ENCODE assay signal across 13 cellular contexts in the genomic region with DNA sequence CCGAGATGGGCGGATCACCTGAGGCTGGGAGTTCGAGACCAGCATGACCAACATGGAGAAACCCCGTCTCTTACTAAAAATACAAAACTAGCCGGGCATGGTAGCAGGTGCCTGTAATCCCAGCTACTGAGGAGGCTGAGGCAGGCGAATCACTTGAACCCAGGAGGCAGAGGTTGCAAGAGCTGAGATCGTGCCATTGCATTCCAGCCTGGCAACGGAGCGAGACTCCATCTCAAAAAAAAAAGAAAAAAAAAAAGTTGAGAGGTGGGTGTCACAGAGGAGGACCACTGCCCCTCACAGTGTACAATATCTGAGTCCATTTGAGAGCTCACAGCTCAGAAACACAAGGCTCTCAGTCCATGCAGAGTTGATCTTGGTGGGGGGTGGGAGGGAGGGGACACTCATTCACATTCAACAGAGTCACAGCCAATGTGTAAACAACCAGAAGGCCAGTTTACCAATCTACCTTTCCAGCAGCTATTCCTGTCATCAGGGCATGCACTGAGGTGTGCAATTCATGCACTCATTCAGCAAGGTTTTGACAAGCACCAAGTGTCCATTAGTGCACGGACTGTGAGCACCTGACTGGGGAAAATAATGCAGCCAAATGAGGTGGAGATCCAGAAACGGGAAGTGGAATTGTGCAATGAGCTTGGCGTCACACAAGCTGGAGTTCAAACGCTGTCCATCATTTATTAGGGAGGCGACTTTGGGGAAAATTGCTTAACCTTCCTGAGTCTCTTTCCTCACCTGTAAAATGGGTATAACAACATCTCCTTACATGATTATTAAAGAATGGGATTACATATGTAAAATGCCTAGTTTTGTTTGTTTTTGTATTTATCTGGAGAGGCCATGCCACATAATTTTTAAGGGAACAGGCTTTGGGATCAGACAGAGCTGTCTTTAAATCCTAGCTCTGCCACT. TPM values are rescaled to one million over a fixed set of nuclear protein-coding genes. Genes with fewer than 3 reads are reported as not detected.
DNase-seq lines count a peak whose midpoint lies in the region; ATAC-seq, FAIRE-seq and TF ChIP-seq lines count a peak whose summit lies in the region.
"Had no signal": no experiment of that assay in that cellular context is flagged by ENCODE, and none has a peak within 500 bp of the region (broad histone marks: within the 10 kb centered on the region; RNA-seq: fewer than 3 reads in every experiment).

No MANE protein-coding gene starts in this region.

- SMC1A ChIA-PET in GM12878 (lab: Charles Lee; ENCODE audit: uncharacterized antibody, unreplicated experiment): interaction anchor here (1.0 to 1.3 kb wide), 2 partner anchors 25 to 225 kb away, joined by 3 to 4 read pairs; no protein-coding TSS in a partner anchor

- DNase-seq in GM23248 (peak; percentile 43), NCI-H2029 treated with DMSO at 0.1 percent for 48 hours (lab: John Stamatoyannopoulos, UW) (peak; percentile 8), GM12878 (ENCODE audit: low read depth, low spot score) (no peak), lung microvascular endothelial cell (ENCODE audit: low read depth in 2 of 2) (peak; percentile 14 to 89), PC-3 (no peak), COLO668 (lab: John Stamatoyannopoulos, UW; ENCODE audit: unreplicated experiment) (no peak), mesenteric fat pad (ENCODE audit: low spot score) (no peak)
- DNase-seq: activated naive CD4-positive, alpha-beta T cell treated with anti-CD3 and anti-CD28 coated beads, Interleukin-2, amount 10 ng/mL, durations not matched to agents 7 days and 5 days; NCI-H1694 had no signal

- ATAC-seq in GM12878 (no peak), GM21423 (IDR thresholded peaks at IDR 0.05; ENCODE audit: unreplicated experiment) (no peak), PC-3 (no peak)
- ATAC-seq: mucosa of descending colon had no signal

- H3K4me1 ChIP-seq in GM23248 (ENCODE audit: insufficient read depth) (peaks cover 11% of the 10 kb centered on the region), GM12878 (ENCODE audit: control insufficient read depth, insufficient read depth, low read length) (peaks cover 18% of the 10 kb centered on the region; the same call in 1 of the 2 replicates), PC-3 (ENCODE audit: insufficient read depth, low read length) (peaks cover 4% of the 10 kb centered on the region; the same call in 1 of the 2 replicates)

- no peak for TF ChIP-seq RAD21 in GM12878 (IDR thresholded peaks at IDR 0.05; ENCODE audit: insufficient read depth, low read depth, low read length)

- H3K36me3 ChIP-seq in GM23248 (ENCODE audit: low read depth): no peaks in the 10 kb centered on the region
- H3K36me3 ChIP-seq in GM12878 (ENCODE audit: control insufficient read depth in 2 of 2, insufficient read depth in 2 of 2, low read length in 1 of 2): no peaks in the 10 kb centered on the region
- H3K36me3 ChIP-seq in PC-3 (ENCODE audit: low read depth, low read length): no peaks in the 10 kb centered on the region
- H3K36me3 ChIP-seq: esophagus muscularis mucosa, suprapubic skin had no signal

- BruUV-seq in GM12878 (replicated peaks; lab: Mats Ljungman, UMichigan) (no TSS peak), PC-3 (replicated peaks; lab: Mats Ljungman, UMichigan) (no TSS peak)

- no peak overlapping the region for H3K27ac ChIP-seq in GM23248
- no peak overlapping the region for H3K27ac ChIP-seq in GM12878 (ENCODE audit: control insufficient read depth, insufficient read depth)
- H3K27ac ChIP-seq in PC-3 (ENCODE audit: low read length): no peak overlapping the region
- H3K27ac ChIP-seq: esophagus muscularis mucosa, suprapubic skin had no signal

- no peak for TF ChIP-seq EP300 in GM12878 (IDR thresholded peaks at IDR 0.05; ENCODE audit: borderline replicate concordance in 1 of 2, control insufficient read depth in 1 of 2, low read depth in 2 of 2, low read length in 2 of 2)

- WGBS in GM23248 (ENCODE audit: low coverage in 1 of 2, low lambda C conversion rate in 2 of 2, missing lambda C conversion rate in 2 of 2), 2 experiments: 51 to 54% methylated on average over 13 to 14 of the region's 14 CpGs
- WGBS in GM12878 (ENCODE audit: insufficient coverage, insufficient replicate concordance, low lambda C conversion rate, missing lambda C conversion rate): 54% methylated on average over 14 of the region's 14 CpGs

- H2AFZ ChIP-seq in GM23248 (no peak overlapping the region), GM12878 (ENCODE audit: control insufficient read depth, low read depth, low read length) (peak overlapping the region; percentile 41), PC-3 (ENCODE audit: low read length) (no peak overlapping the region)

- H3K9me3 ChIP-seq in GM23248 (ENCODE audit: low read depth) (no peaks in the 10 kb centered on the region), GM12878 (replicated peaks; ENCODE audit: control insufficient read depth, insufficient read depth, low read length) (no peaks in the 10 kb centered on the region), PC-3 (ENCODE audit: low read length) (no peaks in the 10 kb centered on the region)
- H3K9me3 ChIP-seq: esophagus muscularis mucosa, mucosa of descending colon, suprapubic skin had no signal

- CTCF ChIA-PET in GM12878 (lab: Yijun Ruan, JAX) (interaction anchor here (0.7 to 2.4 kb wide), 2 partner anchors 61 to 193 kb away, joined by 3 to 10 read pairs; no protein-coding TSS in a partner anchor), PC-3 (lab: Charles Lee) (interaction anchor here (0.5 kb wide), 1 partner anchor 60 kb away, joined by 3 read pairs; no protein-coding TSS in a partner anchor)

- H3K4me2 ChIP-seq in GM23248 (ENCODE audit: unreplicated experiment) (no peak overlapping the region), GM12878 (ENCODE audit: control insufficient read depth, insufficient read depth) (no peak overlapping the region), PC-3 (ENCODE audit: low read length) (no peak overlapping the region)

- H4K20me1 ChIP-seq in GM23248 (ENCODE audit: insufficient read depth) (no peaks in the 10 kb centered on the region), GM12878 (ENCODE audit: control insufficient read depth, insufficient read depth) (no peaks in the 10 kb centered on the region), PC-3 (ENCODE audit: low read length) (peaks cover under 1% of the 10 kb centered on the region; the same call in 1 of the 2 replicates)

- H3K9ac ChIP-seq in GM23248 (no peak overlapping the region), GM12878 (ENCODE audit: control insufficient read depth, insufficient read depth, low read length) (no peak overlapping the region), PC-3 (ENCODE audit: low read length) (no peak overlapping the region)

- TF ChIP-seq CTCF in GM12878 (IDR thresholded peaks at IDR 0.05 in 2 of 3, conservative IDR thresholded peaks at IDR 0.05 in 1 of 3; ENCODE audit: control insufficient read depth in 2 of 3, extremely low read depth in 1 of 3, insufficient read depth in 1 of 3, low read depth in 3 of 3, low read length in 3 of 3): no peak
- TF ChIP-seq CTCF in PC-3 (conservative IDR thresholded peaks at IDR 0.05; ENCODE audit: low read depth, low read length): no peak

- H3K27me3 ChIP-seq in GM23248 (replicated peaks; ENCODE audit: insufficient read depth) (no peaks in the 10 kb centered on the region), GM12878 (replicated peaks in 1 of 2; ENCODE audit: control insufficient read depth in 2 of 2, insufficient read depth in 2 of 2, low read length in 1 of 2) (no peaks in the 10 kb centered on the region), PC-3 (ENCODE audit: low read length) (no peaks in the 10 kb centered on the region)
- H3K27me3 ChIP-seq: esophagus muscularis mucosa, suprapubic skin had no signal

- TF ChIP-seq POLR2A in GM12878 (IDR thresholded peaks at IDR 0.05; ENCODE audit: low read depth, low read length): no peak

- H3K9me2 ChIP-seq in GM23248 (ENCODE audit: insufficient read depth) (no peaks in the 10 kb centered on the region), PC-3 (replicated peaks; ENCODE audit: low read length) (no peaks in the 10 kb centered on the region)

- H3K79me2 ChIP-seq in GM23248 (ENCODE audit: insufficient read depth) (peaks cover 11% of the 10 kb centered on the region), GM12878 (ENCODE audit: control insufficient read depth, insufficient read depth, low read length) (peaks cover 18% of the 10 kb centered on the region), PC-3 (ENCODE audit: low read length) (peaks cover 13% of the 10 kb centered on the region)

- H3K4me3 ChIP-seq in GM23248 (no peak overlapping the region), GM12878 (no peak overlapping the region), PC-3 (ENCODE audit: low read length) (no peak overlapping the region)
- H3K4me3 ChIP-seq: esophagus muscularis mucosa, mucosa of descending colon, suprapubic skin had no signal

- peaks cover 12% of the 10 kb centered on the region; the same call in 1 of the 2 replicates for H3F3A ChIP-seq in GM23248 (ENCODE audit: insufficient read depth)
- H3F3A ChIP-seq in PC-3 (ENCODE audit: low read length, unreplicated experiment): no peaks in the 10 kb centered on the region

- intact Hi-C loops in GM12878 (cut with micrococcal nuclease; ENCODE audit: unreplicated experiment): loop anchor here (5.0 kb wide), 1 partner anchor 58 kb away; a partner anchor contains a TSS
- intact Hi-C loops in PC-3 (cut with micrococcal nuclease): no loop called here

- FAIRE-seq in GM12878 (lab: Jason Lieb, UNC): peak; percentile 44

- POLR2A ChIA-PET in GM12878 (lab: Charles Lee): no interaction called here
- POLR2A ChIA-PET in PC-3 (lab: Charles Lee; ENCODE audit: unreplicated experiment): no interaction called here

- RAD21 ChIA-PET in GM12878 (lab: Charles Lee; ENCODE audit: unreplicated experiment): interaction anchor here (0.7 kb wide), 1 partner anchor 9 kb away, joined by 3 read pairs; no protein-coding TSS in a partner anchor

- in situ Hi-C loops in GM23248 (cut with MboI) (no loop called here), GM12878 (cut with MboI) (no loop called here)

RNA-seq across cellular contexts. Expression of a gene that starts 4.4 kb away (rescaled TPM):
- total RNA-seq in GM23248 (2014; rRNA removed; shearing (Covaris generic)): 133 and 156 TPM in 2 replicates
- polyA plus RNA-seq in GM23248 (2016; fragmentation: Nextera tagmentation; extraction: Ambion mirVana) (502 and 518 TPM in 2 replicates), GM12878 (2011; rRNA removed) (268 and 275 TPM in 2 replicates), GM12878 (2014; fragmentation: Illumina TruSeq; extraction: Trizol) (137 and 204 TPM in 2 replicates), GM12878 (2014; fragmentation: Nextera tagmentation; extraction: Ambion mirVana) (10 to 100 TPM; 51.2 to 80.9 TPM), GM12878 (2014; rRNA removed) (83.2 and 89.1 TPM in 2 replicates), GM12878 (2016; fragmentation: Nextera tagmentation; extraction: Ambion mirVana) (100 to 1,000 TPM; 312 to 360 TPM)
- total RNA-seq in GM12878 (2013; cell fraction: nucleolus; rRNA removed): 250 and 254 TPM in 2 replicates
- total RNA-seq in GM12878 (2014; rRNA removed) (68.6 and 75.6 TPM in 2 replicates), GM12878 (2014; rRNA removed; fragmentation: Illumina TruSeq; extraction: Trizol) (84.1 and 92.7 TPM in 2 replicates), GM12878 (2021) (156 and 166 TPM in 2 replicates), lung microvascular endothelial cell (84.6 and 86.3 TPM in 2 replicates), PC-3 (2014; rRNA removed) (198 and 216 TPM in 2 replicates), mesenteric fat pad (267 TPM)
- 78.4 TPM for polyA plus RNA-seq in GM12878 (2011; ENCODE audit: low read depth)
- 141 and 164 TPM in 2 replicates for polyA plus RNA-seq in GM12878 (2011; cell fraction: cytosol; rRNA removed)
- 181 and 255 TPM in 2 replicates for polyA plus RNA-seq in GM12878 (2011; cell fraction: nucleus; rRNA removed)
- 118 and 152 TPM in 2 replicates for polyA plus RNA-seq in GM12878 (2012)
- polyA minus RNA-seq in GM12878 (2011; rRNA and poly(A)+ RNA removed): 123 and 221 TPM in 2 replicates
- 54.0 and 67.9 TPM in 2 replicates for polyA minus RNA-seq in GM12878 (2011; cell fraction: cytosol; rRNA and poly(A)+ RNA removed)
- polyA minus RNA-seq in GM12878 (2011; cell fraction: nucleus; rRNA and poly(A)+ RNA removed): 134 and 194 TPM in 2 replicates

RNA-seq across cellular contexts. Expression of a gene that starts 55.5 kb away (rescaled TPM):
- total RNA-seq in GM23248 (2014; rRNA removed; shearing (Covaris generic)): 80.6 and 107 TPM in 2 replicates
- polyA plus RNA-seq in GM23248 (2016; fragmentation: Nextera tagmentation; extraction: Ambion mirVana): 32.3 and 32.9 TPM in 2 replicates
- 225 and 244 TPM in 2 replicates for total RNA-seq in GM12878 (2013; cell fraction: nucleolus; rRNA removed)
- 39.6 and 43.3 TPM in 2 replicates for total RNA-seq in GM12878 (2014; rRNA removed)
- total RNA-seq in GM12878 (2014; rRNA removed; fragmentation: Illumina TruSeq; extraction: Trizol): 48.0 and 48.3 TPM in 2 replicates
- total RNA-seq in GM12878 (2021): 51.9 and 59.3 TPM in 2 replicates
- polyA plus RNA-seq in GM12878 (2011; ENCODE audit: low read depth): 36.8 TPM
- polyA plus RNA-seq in GM12878 (2011; rRNA removed): 75.1 and 85.6 TPM in 2 replicates
- polyA plus RNA-seq in GM12878 (2011; cell fraction: cytosol; rRNA removed): 40.5 and 46.1 TPM in 2 replicates
- polyA plus RNA-seq in GM12878 (2011; cell fraction: nucleus; rRNA removed): 90.2 and 95.2 TPM in 2 replicates
- 39.8 and 47.5 TPM in 2 replicates for polyA plus RNA-seq in GM12878 (2012)
- polyA plus RNA-seq in GM12878 (2014; fragmentation: Illumina TruSeq; extraction: Trizol): 50.7 and 52.0 TPM in 2 replicates
- polyA plus RNA-seq in GM12878 (2014; fragmentation: Nextera tagmentation; extraction: Ambion mirVana): 10 to 100 TPM; 10.7 to 19.8 TPM
- polyA plus RNA-seq in GM12878 (2014; rRNA removed): 43.2 and 49.9 TPM in 2 replicates
- 10 to 100 TPM; 28.6 to 31.0 TPM for polyA plus RNA-seq in GM12878 (2016; fragmentation: Nextera tagmentation; extraction: Ambion mirVana)
- 73.2 and 80.4 TPM in 2 replicates for polyA minus RNA-seq in GM12878 (2011; rRNA and poly(A)+ RNA removed)
- 15.8 and 21.0 TPM in 2 replicates for polyA minus RNA-seq in GM12878 (2011; cell fraction: cytosol; rRNA and poly(A)+ RNA removed)
- polyA minus RNA-seq in GM12878 (2011; cell fraction: nucleus; rRNA and poly(A)+ RNA removed): 63.7 and 92.2 TPM in 2 replicates
- total RNA-seq in lung microvascular endothelial cell: 37.3 and 49.4 TPM in 2 replicates
- total RNA-seq in PC-3 (2014; rRNA removed): 69.9 and 73.4 TPM in 2 replicates
- 78.3 TPM for total RNA-seq in mesenteric fat pad

Comparison
In these comparisons a context has a peak if more than half of its experiments do, and no peak if none do; other contexts are left out.
1. DNase-seq: peak in GM23248 (single experiment), NCI-H2029 treated with DMSO at 0.1 percent for 48 hours (single experiment) and lung microvascular endothelial cell (2 of 2); none in GM12878 (single experiment), PC-3 (single experiment), COLO668 (single experiment) and mesenteric fat pad (single experiment).